Comparison of ENCODE assay signal across 31 cellular contexts in the genomic region with DNA sequence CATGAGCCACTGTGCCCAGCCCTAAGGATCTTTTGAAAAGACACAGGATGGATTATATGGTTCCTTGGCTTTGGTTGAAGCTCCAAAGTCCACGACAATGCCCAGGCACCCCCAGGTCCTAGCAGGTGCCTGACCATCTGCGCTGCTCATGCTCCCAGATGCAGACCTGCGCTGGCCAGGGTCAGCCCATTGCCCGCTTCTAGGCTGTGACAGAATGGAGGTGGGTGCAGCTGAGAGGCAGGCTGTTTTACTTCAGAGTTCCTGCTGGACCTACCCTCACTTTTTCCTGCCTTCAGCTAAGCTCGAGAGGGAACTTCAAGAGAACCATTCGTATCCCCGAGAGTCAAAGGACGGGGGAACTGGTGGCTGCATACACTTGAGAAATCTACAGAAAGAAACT.
"Had no signal": no experiment of that assay in that cellular context is flagged by ENCODE, and none has a peak within 500 bp of the region (broad histone marks: within the 10 kb centered on the region; RNA-seq: fewer than 3 reads in every experiment).

No MANE protein-coding gene starts in this region.

- H3K27ac ChIP-seq: KMS-11, Peyer's patch had no signal

- H3K4me3 Mint-ChIP-seq: activated CD4-positive, alpha-beta T cell treated with anti-CD3 and anti-CD28 coated beads, Interleukin-2, amount 10 ng/mL, durations not matched to agents 24 days and 14 days; activated CD8-positive, alpha-beta T cell treated with anti-CD3 and anti-CD28 coated beads for 36 hours; activated naive CD4-positive, alpha-beta T cell treated with anti-CD3 and anti-CD28 coated beads for 36 hours; activated naive CD8-positive, alpha-beta T cell; activated naive CD8-positive, alpha-beta T cell treated with anti-CD3 and anti-CD28 coated beads, Interleukin-2, amount 50 U/mL, for 24 hours; activated T-cell treated with anti-CD3 and anti-CD28 coated beads, Interleukin-2, amount 50 U/mL, for 24 hours; brain had no signal

- H3K9me3 ChIP-seq: Peyer's patch had no signal

- H3K27me3 Mint-ChIP-seq: activated CD4-positive, alpha-beta T cell treated with anti-CD3 and anti-CD28 coated beads, Interleukin-2, amount 10 ng/mL, durations not matched to agents 24 days and 14 days; activated CD8-positive, alpha-beta T cell treated with anti-CD3 and anti-CD28 coated beads for 36 hours; activated naive CD8-positive, alpha-beta T cell; activated naive CD8-positive, alpha-beta T cell treated with anti-CD3 and anti-CD28 coated beads, Interleukin-2, amount 50 U/mL, for 24 hours; activated T-cell treated with anti-CD3 and anti-CD28 coated beads, Interleukin-2, amount 50 U/mL, for 24 hours; brain had no signal

- DNase-seq: activated CD4-positive, alpha-beta T cell treated with anti-CD3 and anti-CD28 coated beads, Interleukin-2, amount 10 ng/mL, durations not matched to agents 24 days and 14 days; activated CD4-positive, alpha-beta T cell treated with anti-CD3 and anti-CD28 coated beads, Interleukin-2, amount 50 U/mL, for 4 hours; activated CD8-positive, alpha-beta T cell treated with anti-CD3 and anti-CD28 coated beads for 36 hours; activated gamma-delta T cell; activated naive CD4-positive, alpha-beta T cell treated with anti-CD3 and anti-CD28 coated beads for 36 hours; activated naive CD8-positive, alpha-beta T cell treated with anti-CD3 and anti-CD28 coated beads, Interleukin-2, amount 50 U/mL, for 24 hours; activated T-cell treated with anti-CD3 and anti-CD28 coated beads, Interleukin-2, amount 50 U/mL, for 24 hours; anterior cingulate cortex; NCI-H1092 treated with DMSO at 0.1 percent for 48 hours; NCI-H1417; NCI-H146; NCI-H187; NCI-H2029 treated with DMSO at 0.1 percent for 48 hours; NCI-H2107; NCI-H2171; NCI-H510A; NCI-H526; NCI-H748 treated with DMSO at 0.1 percent for 48 hours; NK-92 treated with Interleukin-12 subunit alpha and Interleukin-12 subunit beta, amount 100 ng/mL, for 24 hours; PC-3; Peyer's patch; RPMI8226; SIG-M5; SW 1271; T-helper 1 cell; T1000 had no signal

- H3K27me3 ChIP-seq: Peyer's patch had no signal

- H3K4me1 ChIP-seq: Peyer's patch had no signal

- H3K4me3 ChIP-seq: Peyer's patch had no signal

- H3K27ac Mint-ChIP-seq: activated CD4-positive, alpha-beta T cell treated with anti-CD3 and anti-CD28 coated beads, Interleukin-2, amount 10 ng/mL, durations not matched to agents 24 days and 14 days; activated CD8-positive, alpha-beta T cell treated with anti-CD3 and anti-CD28 coated beads for 36 hours; activated naive CD4-positive, alpha-beta T cell treated with anti-CD3 and anti-CD28 coated beads for 36 hours; activated naive CD8-positive, alpha-beta T cell; activated naive CD8-positive, alpha-beta T cell treated with anti-CD3 and anti-CD28 coated beads, Interleukin-2, amount 50 U/mL, for 24 hours; activated T-cell treated with anti-CD3 and anti-CD28 coated beads, Interleukin-2, amount 50 U/mL, for 24 hours; activated T-helper 2 cell treated with anti-CD3 and anti-CD28 coated beads, Interferon-gamma antibody, Interleukin-2, Interleukin-4, amounts not matched to agents 10 μg/mL and 5 μg/mL and 100 μg/mL, durations not matched to agents 14 hours and 24 hours and 36 hours had no signal

- H3K9me3 Mint-ChIP-seq: activated CD4-positive, alpha-beta T cell treated with anti-CD3 and anti-CD28 coated beads, Interleukin-2, amount 10 ng/mL, durations not matched to agents 24 days and 14 days; activated CD8-positive, alpha-beta T cell treated with anti-CD3 and anti-CD28 coated beads for 36 hours; activated naive CD4-positive, alpha-beta T cell treated with anti-CD3 and anti-CD28 coated beads for 36 hours; activated naive CD8-positive, alpha-beta T cell treated with anti-CD3 and anti-CD28 coated beads, Interleukin-2, amount 50 U/mL, for 24 hours; activated T-cell treated with anti-CD3 and anti-CD28 coated beads, Interleukin-2, amount 50 U/mL, for 24 hours; activated T-helper 2 cell treated with anti-CD3 and anti-CD28 coated beads, Interferon-gamma antibody, Interleukin-2, Interleukin-4, amounts not matched to agents 10 μg/mL and 5 μg/mL and 100 μg/mL, durations not matched to agents 14 hours and 24 hours and 36 hours had no signal

- H3K4me2 ChIP-seq: KMS-11 had no signal

- H3K9ac ChIP-seq: KMS-11 had no signal

- ATAC-seq: activated CD8-positive, alpha-beta T cell treated with anti-CD3 and anti-CD28 coated beads for 36 hours; activated naive CD8-positive, alpha-beta T cell treated with anti-CD3 and anti-CD28 coated beads, Interleukin-2, amount 50 U/mL, for 24 hours; PC-3; SK-N-SH treated with all-trans-retinoic acid at 6 μM for 48 hours had no signal
